12 cellular contexts compared by ENCODE assay signal in the genomic region with DNA sequence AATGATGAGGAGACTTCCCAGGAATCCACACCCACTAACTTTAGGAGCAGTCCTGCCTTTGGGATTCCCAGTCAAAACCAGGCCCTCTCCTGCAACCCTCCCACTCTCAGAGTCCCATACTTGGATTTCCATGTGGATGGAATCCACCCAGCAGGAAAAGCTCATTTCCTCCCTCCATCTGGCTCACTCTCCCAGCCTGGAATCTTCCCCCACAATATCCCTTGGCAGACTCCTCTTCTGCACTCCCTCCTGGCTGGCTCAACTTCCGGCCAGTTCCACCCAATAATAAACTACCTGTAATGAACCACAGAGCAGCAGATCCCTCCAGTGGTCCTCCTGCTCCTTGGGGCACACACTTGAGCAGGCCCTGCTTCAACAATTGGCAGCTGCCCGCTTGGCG.
DNase-seq lines count a peak whose midpoint lies in the region; ATAC-seq and TF ChIP-seq lines count a peak whose summit lies in the region.
"Had no signal": no experiment of that assay in that cellular context is flagged by ENCODE, and none has a peak within 500 bp of the region (broad histone marks: within the 10 kb centered on the region; RNA-seq: fewer than 3 reads in every experiment).

No MANE protein-coding gene starts in this region.

- CTCF ChIA-PET in BJ (lab: Yijun Ruan, JAX) (interaction anchor here (0.8 to 1.2 kb wide), 2 partner anchors 45 to 204 kb away, joined by 3 read pairs; no protein-coding TSS in a partner anchor), RWPE1 (lab: Yijun Ruan, JAX) (interaction anchor here (0.7 kb wide), 1 partner anchor 72 kb away, joined by 3 read pairs; no protein-coding TSS in a partner anchor)

- H3K4me1 ChIP-seq in neural progenitor cell = no peaks in the 10 kb centered on the region

- DNase-seq in BJ (ENCODE audit: low read depth) (no peak), RWPE1 (ENCODE audit: low spot score) (no peak), Right ventricle myocardium inferior (ENCODE audit: missing footprints) (peak; percentile 74), neural progenitor cell (ENCODE audit: low spot score) (no peak), NCI-H345 (lab: John Stamatoyannopoulos, UW) (no peak), SIG-M5 treated with dmso at 0.1 percent for 504 hours (lab: John Stamatoyannopoulos, UW; ENCODE audit: unreplicated experiment) (no peak), OCI-M1 (lab: John Stamatoyannopoulos, UW) (no peak)
- DNase-seq in stimulated activated naive B cell treated with anti-CD40 and anti-IgM and Interleukin-4, amounts not matched to agents 10 μg/mL and 1 μg/mL and 100 μg/mL, for 72 hours = no peak
- DNase-seq: HCEC 1CT; stimulated activated CD4-positive, alpha-beta T cell treated with anti-CD3 and anti-CD28 coated beads, Interleukin-12 subunit alpha, Interleukin-12 subunit beta, amount 100 ng/mL, for 4 hours; T1000 had no signal

- no peak overlapping the region for H3K9ac ChIP-seq in neural progenitor cell

- no peaks in the 10 kb centered on the region for H3K36me3 ChIP-seq in BJ (ENCODE audit: control insufficient read depth, insufficient read depth, low read length)
- H3K36me3 ChIP-seq in neural progenitor cell = no peaks in the 10 kb centered on the region

- intact Hi-C loops in Right ventricle myocardium inferior (cut with DNase I) = no loop called here

- H3F3A ChIP-seq in neural progenitor cell (ENCODE audit: low read depth) = no peaks in the 10 kb centered on the region

- no peak overlapping the region for H3K4me2 ChIP-seq in neural progenitor cell

- POLR2A ChIA-PET in BJ (lab: Charles Lee) (no interaction called here), RWPE1 (lab: Yijun Ruan, JAX; ENCODE audit: low non-redundant PET) (no interaction called here)

- no peaks in the 10 kb centered on the region for H4K20me1 ChIP-seq in neural progenitor cell (ENCODE audit: low read depth)

- H3K9me3 ChIP-seq in neural progenitor cell (ENCODE audit: low read depth) = no peaks in the 10 kb centered on the region

- H3K36me3 Mint-ChIP-seq in neural progenitor cell = no peaks in the 10 kb centered on the region
- no peaks in the 10 kb centered on the region for H3K36me3 Mint-ChIP-seq in stimulated activated naive B cell treated with anti-CD40 and anti-IgM and Interleukin-4, amounts not matched to agents 10 μg/mL and 1 μg/mL and 100 μg/mL, for 72 hours
- H3K36me3 Mint-ChIP-seq: CD14-positive monocyte had no signal

- peak overlapping the region; percentile 32 for H2AFZ ChIP-seq in neural progenitor cell (replicated peaks)

- ATAC-seq in Right ventricle myocardium inferior = peak; percentile 95
- no peak for ATAC-seq in stimulated activated naive B cell treated with anti-CD40 and anti-IgM and Interleukin-4, amounts not matched to agents 10 μg/mL and 1 μg/mL and 100 μg/mL, for 72 hours (replicated peaks)

- peaks cover 2% of the 10 kb centered on the region for H3K27me3 Mint-ChIP-seq in neural progenitor cell (ENCODE audit: insufficient read depth, low read depth)
- peaks cover 8 to 13% of the 10 kb centered on the region in 2 donors for H3K27me3 Mint-ChIP-seq in stimulated activated naive B cell treated with anti-CD40 and anti-IgM and Interleukin-4, amounts not matched to agents 10 μg/mL and 1 μg/mL and 100 μg/mL, for 72 hours

- H3K27me3 ChIP-seq in BJ (ENCODE audit: control insufficient read depth, insufficient read depth, low read length) = no peaks in the 10 kb centered on the region
- H3K27me3 ChIP-seq in neural progenitor cell = peaks cover 6% of the 10 kb centered on the region

- H3K4me1 Mint-ChIP-seq in neural progenitor cell = peaks cover 15% of the 10 kb centered on the region
- peaks cover 7 to 14% of the 10 kb centered on the region in 2 donors for H3K4me1 Mint-ChIP-seq in stimulated activated naive B cell treated with anti-CD40 and anti-IgM and Interleukin-4, amounts not matched to agents 10 μg/mL and 1 μg/mL and 100 μg/mL, for 72 hours
- H3K4me1 Mint-ChIP-seq: CD14-positive monocyte had no signal

- peaks cover 4% of the 10 kb centered on the region for H3K9me3 Mint-ChIP-seq in neural progenitor cell
- H3K9me3 Mint-ChIP-seq in stimulated activated naive B cell treated with anti-CD40 and anti-IgM and Interleukin-4, amounts not matched to agents 10 μg/mL and 1 μg/mL and 100 μg/mL, for 72 hours = no peaks in the 10 kb centered on the region
- H3K9me3 Mint-ChIP-seq: CD14-positive monocyte had no signal

- peak; percentile 21; the same call in 1 of the 2 replicates for TF ChIP-seq CTCF in BJ (IDR thresholded peaks at IDR 0.05; ENCODE audit: insufficient read depth, low read depth, low read length)
- no peak for TF ChIP-seq CTCF in RWPE1 (conservative IDR thresholded peaks at IDR 0.05; ENCODE audit: low read depth)
- no peak for TF ChIP-seq CTCF in neural progenitor cell (IDR thresholded peaks at IDR 0.05)

- no peak overlapping the region for H3K4me3 Mint-ChIP-seq in neural progenitor cell
- no peak overlapping the region for H3K4me3 Mint-ChIP-seq in stimulated activated naive B cell treated with anti-CD40 and anti-IgM and Interleukin-4, amounts not matched to agents 10 μg/mL and 1 μg/mL and 100 μg/mL, for 72 hours
- H3K4me3 Mint-ChIP-seq: CD14-positive monocyte had no signal

- H3K4me3 ChIP-seq in BJ (ENCODE audit: low read depth, low read length) = no peak overlapping the region
- no peak overlapping the region for H3K4me3 ChIP-seq in neural progenitor cell

- peak overlapping the region; percentile 31; the same call in 1 of the 2 replicates for H3K27ac ChIP-seq in RWPE1
- H3K27ac ChIP-seq in neural progenitor cell = no peak overlapping the region

- H3K27ac Mint-ChIP-seq in neural progenitor cell = peak overlapping the region; percentile 71
- H3K27ac Mint-ChIP-seq in stimulated activated naive B cell treated with anti-CD40 and anti-IgM and Interleukin-4, amounts not matched to agents 10 μg/mL and 1 μg/mL and 100 μg/mL, for 72 hours = no peak overlapping the region
- H3K27ac Mint-ChIP-seq: CD14-positive monocyte had no signal

- no peaks in the 10 kb centered on the region for H3K79me2 ChIP-seq in neural progenitor cell (ENCODE audit: low read depth)
